8 cellular contexts compared by ENCODE assay signal in the genomic region with DNA sequence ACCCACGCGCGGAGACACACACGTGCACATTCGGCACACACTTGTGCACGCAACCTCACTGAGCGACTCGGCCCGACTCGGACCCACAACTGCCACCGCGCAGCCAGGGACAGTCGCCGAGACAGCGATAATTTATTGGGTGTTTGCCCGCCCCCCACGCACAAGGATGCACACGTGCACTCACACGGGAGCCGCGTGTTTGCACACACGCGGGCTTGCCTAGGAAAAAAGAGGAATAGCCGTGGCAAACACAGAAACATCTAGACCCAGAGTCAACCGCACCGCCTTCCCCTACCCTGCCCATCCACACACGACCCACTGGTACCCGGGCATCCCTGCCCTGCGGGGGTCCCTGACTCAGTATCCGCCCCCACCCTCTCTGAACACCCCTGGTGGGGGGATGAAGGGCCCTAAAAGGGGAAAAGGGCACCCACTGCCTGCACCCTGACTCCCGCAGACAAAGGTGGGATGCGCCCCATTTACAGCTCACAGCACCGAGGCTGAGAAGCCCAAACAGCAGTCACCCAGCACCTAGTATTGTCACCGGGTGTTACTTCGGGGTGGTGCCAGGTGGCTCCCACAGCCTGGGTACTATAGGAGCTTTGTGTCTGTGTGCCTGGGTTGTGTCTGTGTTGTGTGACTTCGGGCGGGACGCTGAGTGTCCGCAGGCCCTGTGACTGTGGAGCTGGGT. TPM values are rescaled to one million over a fixed set of nuclear protein-coding genes. Genes with fewer than 3 reads are reported as not detected.
DNase-seq lines count a peak whose midpoint lies in the region; ATAC-seq lines count a peak whose summit lies in the region.

No MANE protein-coding gene starts in this region.

- H3K9me3 ChIP-seq in right cardiac atrium (ENCODE audit: control insufficient read depth, low read length): no peaks in the 10 kb centered on the region

- intact Hi-C loops in right cardiac atrium (cut with DNase I): loop anchor here in 2 of 4 donors (10.0 kb wide), 2 partner anchors 143 to 213 kb away; a partner anchor contains a TSS

- H3K4me3 ChIP-seq in right cardiac atrium (ENCODE audit: low read length): no peak overlapping the region
- H3K4me3 ChIP-seq in skin epidermis: peak overlapping the region; percentile 1 to 65 (median 22)

- peaks cover 7% of the 10 kb centered on the region for H3K4me1 ChIP-seq in right cardiac atrium (ENCODE audit: control insufficient read depth, insufficient read depth, low read length)

- DNase-seq in DMS79 treated with DMSO at 0.1 percent for 48 hours (lab: John Stamatoyannopoulos, UW) (peak; percentile 8), DMS79 (lab: John Stamatoyannopoulos, UW) (no peak), right cardiac atrium (peak in 2 of 3 donors; percentile 44 to 86), iPS-NIHi7 (ENCODE audit: extremely low spot score) (no peak)
- peak; percentile 73 for DNase-seq in activated CD8-positive, alpha-beta memory T cell treated with anti-CD3 and anti-CD28 coated beads, Interleukin-2, amount 50 U/mL, for 48 hours

- no peaks in the 10 kb centered on the region for H3K27me3 ChIP-seq in right cardiac atrium (ENCODE audit: control insufficient read depth, insufficient read depth)

- ATAC-seq in right cardiac atrium (no peak), GM18511 (IDR thresholded peaks at IDR 0.05; ENCODE audit: unreplicated experiment) (no peak), GM21423 (IDR thresholded peaks at IDR 0.05; ENCODE audit: unreplicated experiment) (no peak)

- 17% methylated on average over 39 of the region's 39 CpGs for WGBS in right cardiac atrium

- H3K27ac ChIP-seq in right cardiac atrium (ENCODE audit: low read length) (peak overlapping the region; percentile 62), skin epidermis (peak overlapping the region in 20 of 21 experiments; percentile 73 to 95 (median 88))

RNA-seq across cellular contexts. Expression of a gene that starts 1.0 kb away (rescaled TPM):
- 10 to 100 TPM; 32.7 to 40.0 (median 37.8) TPM for total RNA-seq in right cardiac atrium
- 36.2 TPM for polyA plus RNA-seq in right cardiac atrium

RNA-seq across cellular contexts. Expression of a gene that starts 19.8 kb away (rescaled TPM):
- 10 to 100 TPM; 36.9 to 55.4 (median 45.3) TPM for total RNA-seq in right cardiac atrium
- 50.7 TPM for polyA plus RNA-seq in right cardiac atrium

RNA-seq across cellular contexts. Expression of a gene that starts 20.8 kb away (rescaled TPM):
- total RNA-seq in right cardiac atrium: 1 to 10 TPM; 3.1 to 4.3 (median 3.7) TPM
- polyA plus RNA-seq in right cardiac atrium: 1.5 TPM

RNA-seq across cellular contexts. Expression of a gene that starts 32.2 kb away (rescaled TPM):
- total RNA-seq in right cardiac atrium: under 1 TPM in 3 of 4 donors, not detected in 1; 0.50 to 0.60 (median 0.53) TPM
- 0.25 TPM for polyA plus RNA-seq in right cardiac atrium

Comparison
In these comparisons a context has a peak if more than half of its experiments do, and no peak if none do; other contexts are left out.
1. DNase-seq: peak in DMS79 treated with DMSO at 0.1 percent for 48 hours (single experiment), activated CD8-positive, alpha-beta memory T cell treated with anti-CD3 and anti-CD28 coated beads, Interleukin-2, amount 50 U/mL, for 48 hours (single experiment) and right cardiac atrium (2 of 3); none in DMS79 (single experiment) and iPS-NIHi7 (single experiment).